9 cellular contexts compared by ENCODE assay signal in genomic region chr7:33774762-33775523, GRCh38.
DNase-seq lines count a peak whose midpoint lies in the region; ATAC-seq and TF ChIP-seq lines count a peak whose summit lies in the region.
"Had no signal": no experiment of that assay in that cellular context is flagged by ENCODE, and none has a peak within 500 bp of the region (broad histone marks: within the 10 kb centered on the region; RNA-seq: fewer than 3 reads in every experiment).

No MANE protein-coding gene starts in this region.

- no peak overlapping the region for H2BK5ac ChIP-seq in IMR-90 (ENCODE audit: low read depth, low read length, poor library complexity, severe bottlenecking)

- H4K8ac ChIP-seq in IMR-90 (ENCODE audit: low read depth in 2 of 2, low read length in 2 of 2): no peak overlapping the region

- WGBS in IMR-90 (ENCODE audit: extremely low coverage in 2 of 2, insufficient read length in 1 of 2), 2 experiments: 24% methylated on average over 2 of the region's 6 CpGs; no CpG with 5 or more reads in 1 of the 2 experiments
- 35 to 49% (median 43%) methylated on average over 6 of the region's 6 CpGs for WGBS in stomach, 5 donors

- no peak overlapping the region for H3K9ac ChIP-seq in IMR-90 (ENCODE audit: low read depth, low read length)

- H3K4ac ChIP-seq in IMR-90 (ENCODE audit: low read depth, low read length): no peak overlapping the region

- no peak overlapping the region for H3K23ac ChIP-seq in IMR-90 (ENCODE audit: low read depth, low read length)

- intact Hi-C loops in IMR-90 (cut with micrococcal nuclease) (no loop called here), left cardiac atrium (cut with DNase I) (no loop called here), stomach (cut with DNase I; ENCODE audit: low total_unique reads) (no loop called here)

- H3K4me3 ChIP-seq in IMR-90 (ENCODE audit: insufficient read depth, low read depth, low read length) (no peak overlapping the region), astrocyte of the cerebellum (ENCODE audit: low read depth, low read length) (no peak overlapping the region), stomach (no peak overlapping the region)

- dilution Hi-C loops in IMR-90 (cut with HindIII; ENCODE audit: low sequenced_read_pairs, unreplicated experiment): no loop called here

- TF ChIP-seq RAD21 in IMR-90 (IDR thresholded peaks at IDR 0.05; ENCODE audit: low read length): no peak

- no TSS peak for BruUV-seq in IMR-90 (replicated peaks; lab: Mats Ljungman, UMichigan)

- no peak for TF ChIP-seq POLR2A in IMR-90 (IDR thresholded peaks at IDR 0.05; ENCODE audit: low read depth, low read length)
- no peak for TF ChIP-seq POLR2A in stomach (IDR thresholded peaks at IDR 0.05)

- POLR2A ChIA-PET in IMR-90 (lab: Charles Lee; ENCODE audit: unreplicated experiment): no interaction called here

- H3K14ac ChIP-seq in IMR-90 (replicated peaks; ENCODE audit: low read depth, low read length): no peak overlapping the region

- in situ Hi-C loops in IMR-90 (cut with MboI; ENCODE audit: low sequenced_read_pairs) (no loop called here), astrocyte of the cerebellum (cut with HindIII; ENCODE audit: low sequenced_read_pairs) (no loop called here)

- H2BK20ac ChIP-seq in IMR-90 (ENCODE audit: low read depth, low read length): no peak overlapping the region

- no peaks in the 10 kb centered on the region for H3K79me1 ChIP-seq in IMR-90 (ENCODE audit: low read depth in 1 of 2, low read length in 2 of 2)

- CTCF ChIA-PET in IMR-90 (lab: Yijun Ruan, JAX): interaction anchor here (1.0 kb wide), 1 partner anchor 33 kb away, joined by 3 read pairs; no protein-coding TSS in a partner anchor

- no peak overlapping the region for H2BK120ac ChIP-seq in IMR-90 (ENCODE audit: low read depth, low read length)

- H3K4me1 ChIP-seq in IMR-90 (ENCODE audit: control insufficient read depth, insufficient read depth, low read length): no peaks in the 10 kb centered on the region
- peaks cover 7 to 53% (median 14%) of the 10 kb centered on the region in 4 donors for H3K4me1 ChIP-seq in stomach

- H2AK5ac ChIP-seq in IMR-90 (ENCODE audit: low read depth, low read length): no peak overlapping the region

- no peaks in the 10 kb centered on the region for H4K20me1 ChIP-seq in IMR-90 (ENCODE audit: insufficient read depth, low read length)

- DNase-seq in IMR-90 (peak; percentile 81), astrocyte of the cerebellum (ENCODE audit: low read depth) (peak; percentile 94), left cardiac atrium (peak; percentile 72), stomach (peak; percentile 53), epidermal melanocyte (ENCODE audit: insufficient read length, low spot score) (no peak)
- DNase-seq: retina had no signal

- ATAC-seq in IMR-90 (ENCODE audit: low read depth): peak; percentile 37
- ATAC-seq in left cardiac atrium: peak; percentile 72 to 83
- ATAC-seq in HG03439 (IDR thresholded peaks at IDR 0.05; ENCODE audit: unreplicated experiment): no peak
- no peak for ATAC-seq in GM18858 (IDR thresholded peaks at IDR 0.05; ENCODE audit: unreplicated experiment)
- ATAC-seq: stimulated activated memory B cell treated with anti-CD40 and anti-IgM and Interleukin-4, amounts not matched to agents 10 μg/mL and 1 μg/mL and 100 μg/mL, for 72 hours had no signal

- no peak overlapping the region for H4K91ac ChIP-seq in IMR-90 (ENCODE audit: insufficient read depth, low read depth, low read length)

- no peak overlapping the region for H2BK15ac ChIP-seq in IMR-90 (ENCODE audit: low read depth, low read length)

- no peak for TF ChIP-seq EP300 in stomach (IDR thresholded peaks at IDR 0.05)

- no peaks in the 10 kb centered on the region for H3K36me3 ChIP-seq in IMR-90 (ENCODE audit: control insufficient read depth, insufficient read depth, low read length)
- H3K36me3 ChIP-seq in stomach: no peaks in the 10 kb centered on the region

- H2AK9ac ChIP-seq in IMR-90 (replicated peaks; ENCODE audit: low read depth, low read length, poor library complexity): no peak overlapping the region

- H3K9me3 ChIP-seq in IMR-90 (ENCODE audit: control insufficient read depth, insufficient read depth, low read length): no peaks in the 10 kb centered on the region
- H3K9me3 ChIP-seq in stomach: no peaks in the 10 kb centered on the region

- no peak overlapping the region for H2AFZ ChIP-seq in IMR-90 (replicated peaks; ENCODE audit: low read length, poor library complexity)

- no peak overlapping the region for H4K5ac ChIP-seq in IMR-90 (ENCODE audit: low read depth, low read length)

- H3K18ac ChIP-seq in IMR-90 (ENCODE audit: low read depth, low read length): no peak overlapping the region

- no peak overlapping the region for H3K4me2 ChIP-seq in IMR-90 (ENCODE audit: low read depth, low read length)

- H3K27ac ChIP-seq in IMR-90 (ENCODE audit: insufficient read depth, low read length): no peak overlapping the region
- H3K27ac ChIP-seq in stomach: peak overlapping the region in 4 of 5 donors; percentile 41 to 66 (median 58)

- H3K56ac ChIP-seq in IMR-90 (ENCODE audit: extremely low read depth, insufficient read depth, low read length): no peak overlapping the region

- no peak for TF ChIP-seq CTCF in IMR-90 (conservative IDR thresholded peaks at IDR 0.05; ENCODE audit: low read depth, low read length)
- no peak for TF ChIP-seq CTCF in astrocyte of the cerebellum (IDR thresholded peaks at IDR 0.05; ENCODE audit: low read depth, low read length, missing control alignments)
- TF ChIP-seq CTCF in stomach (IDR thresholded peaks at IDR 0.05): no peak

- no peaks in the 10 kb centered on the region for H3K9me1 ChIP-seq in IMR-90 (ENCODE audit: insufficient read depth, low read length)

- H3K27me3 ChIP-seq in IMR-90 (ENCODE audit: control insufficient read depth, insufficient read depth, low read length) (peaks cover 6% of the 10 kb centered on the region), stomach (no peaks in the 10 kb centered on the region)

TF ChIP-seq in IMR-90, 13 proteins besides CTCF, POLR2A, EP300 and RAD21:
- no peak for TF ChIP-seq FOS (IDR thresholded peaks at IDR 0.05; ENCODE audit: low read depth, low read length)
- peak; percentile 66; the same call in 1 of the 2 replicates for TF ChIP-seq CEBPB (IDR thresholded peaks at IDR 0.05; ENCODE audit: low read depth, low read length)

Comparison
In these comparisons a context has a peak if more than half of its experiments do, and no peak if none do; other contexts are left out.
1. ATAC-seq: peak in IMR-90 (single experiment) and left cardiac atrium (2 of 2); none in HG03439 (single experiment) and GM18858 (single experiment).